ENCODE assay signal across 1 cellular context in genomic region chr2:102154364-102154763, GRCh38.
TF ChIP-seq lines count a peak whose summit lies in the region.

No MANE protein-coding gene starts in this region.

TF ChIP-seq in IMR-90, 13 proteins besides CTCF, POLR2A, EP300 and RAD21:
- TF ChIP-seq, protein P1, sequence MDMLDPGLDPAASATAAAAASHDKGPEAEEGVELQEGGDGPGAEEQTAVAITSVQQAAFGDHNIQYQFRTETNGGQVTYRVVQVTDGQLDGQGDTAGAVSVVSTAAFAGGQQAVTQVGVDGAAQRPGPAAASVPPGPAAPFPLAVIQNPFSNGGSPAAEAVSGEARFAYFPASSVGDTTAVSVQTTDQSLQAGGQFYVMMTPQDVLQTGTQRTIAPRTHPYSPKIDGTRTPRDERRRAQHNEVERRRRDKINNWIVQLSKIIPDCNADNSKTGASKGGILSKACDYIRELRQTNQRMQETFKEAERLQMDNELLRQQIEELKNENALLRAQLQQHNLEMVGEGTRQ (IDR thresholded peaks at IDR 0.05; ENCODE audit: low read depth, low read length): no peak
- TF ChIP-seq SMC3 (IDR thresholded peaks at IDR 0.05; ENCODE audit: low read depth, low read length) (no peak), RFX5 (IDR thresholded peaks at IDR 0.05; ENCODE audit: low read depth, low read length) (no peak), MAFK (IDR thresholded peaks at IDR 0.05; ENCODE audit: low read depth, low read length) (no peak), BHLHE40 (IDR thresholded peaks at IDR 0.05; ENCODE audit: low read depth, low read length) (no peak), ELK1 (IDR thresholded peaks at IDR 0.05; ENCODE audit: borderline replicate concordance, low read depth, low read length) (no peak), NFE2L2 (IDR thresholded peaks at IDR 0.05; ENCODE audit: low read depth, low read length) (no peak), FOS (IDR thresholded peaks at IDR 0.05; ENCODE audit: low read depth, low read length) (no peak), MXI1 (IDR thresholded peaks at IDR 0.05; ENCODE audit: borderline replicate concordance, low read depth, low read length) (no peak), CEBPB (IDR thresholded peaks at IDR 0.05; ENCODE audit: low read depth, low read length) (no peak), RCOR1 (IDR thresholded peaks at IDR 0.05; ENCODE audit: insufficient replicate concordance, low read length) (no peak), MAZ (IDR thresholded peaks at IDR 0.05; ENCODE audit: borderline replicate concordance, low read depth, low read length) (no peak), CHD1 (IDR thresholded peaks at IDR 0.05; ENCODE audit: low read depth, low read length) (no peak)
TF ChIP-seq in IMR-90: peak in this region for 0.
